ENCODE assay signal across 27 cellular contexts in the genomic region with DNA sequence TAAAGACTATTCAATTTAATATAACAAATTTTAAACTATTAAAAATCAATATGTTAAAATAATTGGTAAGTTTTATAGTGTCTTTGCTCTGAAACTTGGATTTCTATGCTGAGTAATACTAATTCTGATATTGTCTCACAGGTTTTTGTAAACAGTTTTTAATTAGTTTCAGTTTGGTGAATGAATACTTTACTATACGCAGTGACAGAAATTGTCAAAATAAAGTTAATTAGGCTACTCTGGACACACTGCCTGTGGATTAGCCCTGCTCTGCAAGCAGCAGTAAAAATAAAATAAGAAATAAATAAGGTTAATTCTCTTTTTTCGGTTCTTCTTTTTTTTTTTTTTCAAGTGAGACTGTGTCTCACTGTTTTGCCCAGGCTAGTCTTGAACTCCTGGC.
"Had no signal": no experiment of that assay in that cellular context is flagged by ENCODE, and none has a peak within 500 bp of the region (broad histone marks: within the 10 kb centered on the region; RNA-seq: fewer than 3 reads in every experiment).

No MANE protein-coding gene starts in this region.

- H3K4me1 Mint-ChIP-seq: endodermal cell had no signal

- H3K27me3 Mint-ChIP-seq: dendritic cell treated with granulocyte-macrophage colony-stimulating factor and Interleukin-4, amounts not matched to agents 40 ng/mL and 50 ng/mL, for 4 days; effector memory CD8-positive, alpha-beta T cell had no signal

- H2AFZ ChIP-seq: hepatocyte had no signal

- H3K4me3 ChIP-seq: coronary artery, dorsolateral prefrontal cortex, esophagus muscularis mucosa, esophagus squamous epithelium, gastrocnemius medialis, gastroesophageal sphincter, heart left ventricle, heart right ventricle, hepatocyte had no signal

- DNase-seq: cortex of kidney; dermis blood vessel endothelial cell; dorsolateral prefrontal cortex; effector CD4-positive, alpha-beta T cell; effector CD8-positive, alpha-beta T cell; effector memory CD4-positive, alpha-beta T cell; effector memory CD8-positive, alpha-beta T cell; endodermal cell; erythroblast; esophagus squamous epithelium; foreskin fibroblast; foreskin keratinocyte; foreskin melanocyte; gastrocnemius medialis; glutamatergic neuron; heart left ventricle; heart right ventricle; hippocampal formation had no signal

- H3K4me2 ChIP-seq: hepatocyte had no signal

- H3K27ac ChIP-seq: coronary artery, dorsolateral prefrontal cortex, epithelial cell of prostate, esophagus muscularis mucosa, esophagus squamous epithelium, foreskin keratinocyte, gastrocnemius medialis, gastroesophageal sphincter, heart left ventricle, heart right ventricle, hepatocyte had no signal

- H3K27ac Mint-ChIP-seq: dendritic cell treated with granulocyte-macrophage colony-stimulating factor and Interleukin-4, amounts not matched to agents 40 ng/mL and 50 ng/mL, for 4 days; effector memory CD8-positive, alpha-beta T cell; endodermal cell had no signal

- H3K27me3 ChIP-seq: dorsolateral prefrontal cortex, esophagus muscularis mucosa, esophagus squamous epithelium, foreskin keratinocyte, gastrocnemius medialis, gastroesophageal sphincter, heart left ventricle, heart right ventricle, hepatocyte had no signal

- H3K4me3 Mint-ChIP-seq: dendritic cell treated with granulocyte-macrophage colony-stimulating factor and Interleukin-4, amounts not matched to agents 40 ng/mL and 50 ng/mL, for 4 days; effector memory CD8-positive, alpha-beta T cell; endodermal cell had no signal

- H3K9me3 ChIP-seq: esophagus muscularis mucosa, esophagus squamous epithelium, gastrocnemius medialis, gastroesophageal sphincter, heart left ventricle, heart right ventricle had no signal

- H3K9me3 Mint-ChIP-seq: dendritic cell treated with granulocyte-macrophage colony-stimulating factor and Interleukin-4, amounts not matched to agents 40 ng/mL and 50 ng/mL, for 4 days; effector memory CD8-positive, alpha-beta T cell; endodermal cell had no signal

- FAIRE-seq: endometrium, frontal cortex had no signal

- H3K4me1 ChIP-seq: esophagus muscularis mucosa, esophagus squamous epithelium, foreskin keratinocyte, gastrocnemius medialis, gastroesophageal sphincter had no signal

- ATAC-seq: effector memory CD8-positive, alpha-beta T cell; esophagus mucosa; foreskin keratinocyte; gastrocnemius medialis; gastroesophageal sphincter; heart left ventricle; heart right ventricle had no signal
